In genomic region chr9:127589955-127590370, GRCh38 we compare ENCODE assay signal across 8 cellular contexts. TPM values are rescaled to one million over a fixed set of nuclear protein-coding genes. Genes with fewer than 3 reads are reported as not detected.
DNase-seq lines count a peak whose midpoint lies in the region; ATAC-seq, FAIRE-seq and TF ChIP-seq lines count a peak whose summit lies in the region.

No MANE protein-coding gene starts in this region.

- H3K4me3 ChIP-seq in OCI-LY3 (ENCODE audit: low read length) = no peak overlapping the region
- no peak overlapping the region for H3K4me3 ChIP-seq in K562

- H3K4me3 Mint-ChIP-seq in immature natural killer cell = no peak overlapping the region
- H3K4me3 Mint-ChIP-seq in stimulated activated effector memory CD8-positive, alpha-beta T cell treated with anti-CD3 and anti-CD28 coated beads, Interleukin-12 subunit alpha, Interleukin-12 subunit beta, amount 100 ng/mL, for 72 hours = no peak overlapping the region

- H3K9ac ChIP-seq in OCI-LY3 (ENCODE audit: low read length) = no peak overlapping the region
- no peak overlapping the region for H3K9ac ChIP-seq in K562 (ENCODE audit: insufficient read depth in 1 of 2, low read depth in 2 of 2, low read length in 2 of 2)

- TF ChIP-seq POLR2A in K562 (conservative IDR thresholded peaks at IDR 0.05) = no peak

- TF ChIP-seq RAD21 in K562 (CRISPR knock-in tag; conservative IDR thresholded peaks at IDR 0.05 in 1 of 2, IDR thresholded peaks at IDR 0.05 in 1 of 2) = peak; percentile 92 to 94

- no TSS peak for BruUV-seq in K562 (replicated peaks; lab: Mats Ljungman, UMichigan)

- H2AFZ ChIP-seq in OCI-LY3 (ENCODE audit: low read depth, low read length) (no peak overlapping the region), K562 (ENCODE audit: low read depth, low read length) (0 out of 2 replicates have a peak overlapping the region, but pooled peaks have one; percentile 4)

- DNase-seq in DMS153 (lab: John Stamatoyannopoulos, UW) (peak; percentile 52), HuH-7 (ENCODE audit: low spot score) (peak; percentile 84), K562 (ENCODE audit: extremely low read depth in 1 of 4, low spot score in 3 of 4) (peak; percentile 74 to 80 (median 78)), immature natural killer cell (peak in 2 of 3 donors; percentile 34), NCI-H1048 (lab: John Stamatoyannopoulos, UW) (no peak)
- DNase-seq in stimulated activated effector memory CD8-positive, alpha-beta T cell treated with anti-CD3 and anti-CD28 coated beads, Interleukin-12 subunit alpha, Interleukin-12 subunit beta, amount 100 ng/mL, for 72 hours (ENCODE audit: low spot score in 2 of 2) = no peak

- peak; percentile 92 for FAIRE-seq in K562 (lab: Jason Lieb, UNC)

- H3K4me1 ChIP-seq in OCI-LY3 (ENCODE audit: low read length) (0 out of 2 replicates have a peak, but pooled peaks cover 2% of the 10 kb centered on the region), K562 (replicated peaks in 1 of 2; ENCODE audit: control insufficient read depth in 2 of 2, insufficient read depth in 2 of 2, low read length in 2 of 2) (peaks cover 0 to 5% of the 10 kb centered on the region in 2 experiments; a peak in 2 of 5 replicates)

- CTCF ChIA-PET in K562 (lab: Yijun Ruan, JAX; ENCODE audit: low intra/inter-chr PET ratio) = interaction anchor here (1.0 to 2.5 kb wide), 5 partner anchors 86 to 332 kb away, joined by 3 to 49 read pairs (median 3); partner anchors contain the start of genes CDK9 and TOR2A

- no peaks in the 10 kb centered on the region for H4K20me1 ChIP-seq in OCI-LY3 (ENCODE audit: insufficient read depth, low read length)
- no peaks in the 10 kb centered on the region for H4K20me1 ChIP-seq in K562 (replicated peaks; ENCODE audit: control insufficient read depth, insufficient read depth, low read length)

- ATAC-seq in K562 (peak; percentile 83), HG02870 (IDR thresholded peaks at IDR 0.05; ENCODE audit: unreplicated experiment) (no peak)
- peak; percentile 57 for ATAC-seq in stimulated activated effector memory CD8-positive, alpha-beta T cell treated with anti-CD3 and anti-CD28 coated beads, Interleukin-12 subunit alpha, Interleukin-12 subunit beta, amount 100 ng/mL, for 72 hours

- in situ Hi-C loops in K562 (cut with MboI) = loop anchor here (5.0 to 10.0 kb wide), 5 partner anchors 88 to 385 kb away; partner anchors contain the start of genes AK1, ST6GALNAC4 and TOR2A

- H3K9me3 ChIP-seq in OCI-LY3 (ENCODE audit: insufficient read depth, low read length) (no peaks in the 10 kb centered on the region), K562 (replicated peaks; ENCODE audit: control insufficient read depth, insufficient read depth, low read depth, low read length) (no peaks in the 10 kb centered on the region)

- no peaks in the 10 kb centered on the region for H3K9me1 ChIP-seq in K562 (ENCODE audit: control insufficient read depth, insufficient read depth, low read length)

- no peak overlapping the region for H3K27ac ChIP-seq in OCI-LY3 (ENCODE audit: low read length)
- H3K27ac ChIP-seq in K562 (ENCODE audit: extremely low read depth, low read depth, low read length) = no peak overlapping the region

- H3K36me3 ChIP-seq in OCI-LY3 (replicated peaks; ENCODE audit: low read depth, low read length) = no peaks in the 10 kb centered on the region
- no peaks in the 10 kb centered on the region for H3K36me3 ChIP-seq in K562 (ENCODE audit: control insufficient read depth, insufficient read depth, low read length)

- peaks cover 0 to 3% of the 10 kb centered on the region in 2 donors for H3K4me1 Mint-ChIP-seq in immature natural killer cell
- H3K4me1 Mint-ChIP-seq in stimulated activated effector memory CD8-positive, alpha-beta T cell treated with anti-CD3 and anti-CD28 coated beads, Interleukin-12 subunit alpha, Interleukin-12 subunit beta, amount 100 ng/mL, for 72 hours = peaks cover 16% of the 10 kb centered on the region

- H3K27ac Mint-ChIP-seq in immature natural killer cell = no peak overlapping the region
- H3K27ac Mint-ChIP-seq in stimulated activated effector memory CD8-positive, alpha-beta T cell treated with anti-CD3 and anti-CD28 coated beads, Interleukin-12 subunit alpha, Interleukin-12 subunit beta, amount 100 ng/mL, for 72 hours = no peak overlapping the region

- H3K79me2 ChIP-seq in OCI-LY3 (ENCODE audit: low read length) = no peaks in the 10 kb centered on the region
- H3K79me2 ChIP-seq in K562 (ENCODE audit: control insufficient read depth, insufficient read depth, low read length) = no peaks in the 10 kb centered on the region

- WGBS in K562 (ENCODE audit: insufficient coverage, low coverage, missing lambda C conversion rate) = 5% methylated on average over 8 of the region's 8 CpGs

- intact Hi-C loops in K562 (cut with micrococcal nuclease) = loop anchor here (1.0 to 10.0 kb wide), 6 partner anchors 68 to 332 kb away; partner anchors contain the start of gene AK1

- H3K36me3 Mint-ChIP-seq in immature natural killer cell = no peaks in the 10 kb centered on the region
- H3K36me3 Mint-ChIP-seq in stimulated activated effector memory CD8-positive, alpha-beta T cell treated with anti-CD3 and anti-CD28 coated beads, Interleukin-12 subunit alpha, Interleukin-12 subunit beta, amount 100 ng/mL, for 72 hours = peaks cover 20% of the 10 kb centered on the region

- no peak overlapping the region; the same call in 1 of the 2 replicates for H3K4me2 ChIP-seq in OCI-LY3 (ENCODE audit: low read length)
- no peak overlapping the region for H3K4me2 ChIP-seq in K562 (ENCODE audit: insufficient read depth, low read length)

- H3K27me3 ChIP-seq in OCI-LY3 (ENCODE audit: low read depth, low read length) (peaks cover 8% of the 10 kb centered on the region; the same call in 1 of the 2 replicates), K562 (ENCODE audit: control insufficient read depth in 2 of 2, insufficient read depth in 2 of 2, low read length in 2 of 2) (no peaks in the 10 kb centered on the region)

- TF ChIP-seq EP300 in K562 (IDR thresholded peaks at IDR 0.05; ENCODE audit: low read length) = no peak

- H3K9me3 Mint-ChIP-seq in immature natural killer cell = no peaks in the 10 kb centered on the region
- H3K9me3 Mint-ChIP-seq in stimulated activated effector memory CD8-positive, alpha-beta T cell treated with anti-CD3 and anti-CD28 coated beads, Interleukin-12 subunit alpha, Interleukin-12 subunit beta, amount 100 ng/mL, for 72 hours = no peaks in the 10 kb centered on the region

- H3K27me3 Mint-ChIP-seq in immature natural killer cell (ENCODE audit: low read depth in 3 of 3) = peaks cover 5 to 10% (median 6%) of the 10 kb centered on the region in 3 donors

- TF ChIP-seq CTCF in OCI-LY3 (IDR thresholded peaks at IDR 0.05; ENCODE audit: low read depth, low read length) (peak; percentile 77), K562 (IDR thresholded peaks at IDR 0.05 in 2 of 3, conservative IDR thresholded peaks at IDR 0.05 in 1 of 3; ENCODE audit: insufficient read depth in 2 of 3, low read depth in 1 of 3, low read length in 3 of 3) (peak; percentile 87 to 96 (median 92))

- POLR2A ChIA-PET in K562 (lab: Yijun Ruan, JAX) = interaction anchor here (0.6 to 1.4 kb wide), 2 partner anchors 14 to 17 kb away, joined by 3 to 4 read pairs; no protein-coding TSS in a partner anchor

TF ChIP-seq in K562, 482 proteins besides CTCF, POLR2A, EP300 and RAD21 (continues in another document):
- 0 out of 2 replicates have a peak, but pooled peaks have one; percentile 50 for TF ChIP-seq ZNF384 (IDR thresholded peaks at IDR 0.05; ENCODE audit: low read depth, low read length)
- no peak for TF ChIP-seq MCM3 (IDR thresholded peaks at IDR 0.05)
- peak; percentile 54; the same call in 1 of the 2 replicates for TF ChIP-seq ARID2 (IDR thresholded peaks at IDR 0.05)
- no peak for TF ChIP-seq ZNF316 (IDR thresholded peaks at IDR 0.05)
- peak; percentile 22; the same call in 1 of the 2 replicates for TF ChIP-seq KLF16 (IDR thresholded peaks at IDR 0.05)
- TF ChIP-seq RB1 (IDR thresholded peaks at IDR 0.05; ENCODE audit: low read depth) = peak; percentile 12; the same call in 1 of the 2 replicates
- no peak for TF ChIP-seq CCAR2 (IDR thresholded peaks at IDR 0.05; ENCODE audit: low read depth, low read length)

RNA-seq across cellular contexts. Expression of gene STXBP1, which starts 22.1 kb away (rescaled TPM):
- total RNA-seq in K562 (2011; cell fraction: chromatin; rRNA removed; ENCODE audit: low replicate concordance) = 36.4 and 43.1 TPM in 2 replicates
- 15.3 and 19.2 TPM in 2 replicates for total RNA-seq in K562 (2011; cell fraction: nucleolus; rRNA removed)
- total RNA-seq in K562 (2011; cell fraction: nucleoplasm; rRNA removed) = 30.8 and 40.9 TPM in 2 replicates
- 9.7 and 14.7 TPM in 2 replicates for total RNA-seq in K562 (2014; rRNA removed)
- 5.6 and 6.0 TPM in 2 replicates for total RNA-seq in K562 (2014; rRNA removed; fragmentation: Illumina TruSeq; extraction: Trizol)
- total RNA-seq in K562 (2015; rRNA removed; fragmentation: Illumina TruSeq; extraction: Trizol) = 4.4 and 4.6 TPM in 2 replicates
- total RNA-seq in K562 (2021) = 32.5 and 35.1 TPM in 2 replicates
- polyA plus RNA-seq in K562 (2011; rRNA removed) = 11.1 and 15.9 TPM in 2 replicates
- polyA plus RNA-seq in K562 (2011; cell fraction: cytosol; rRNA removed) = 9.6 and 10.4 TPM in 2 replicates
- polyA plus RNA-seq in K562 (2011; cell fraction: nucleus; rRNA removed) = 19.9 and 22.9 TPM in 2 replicates
- 24.2 and 28.8 TPM in 2 replicates for polyA plus RNA-seq in K562 (2012)
- 20.2 and 23.8 TPM in 2 replicates for polyA plus RNA-seq in K562 (2014; fragmentation: Illumina TruSeq; extraction: Trizol)
- polyA plus RNA-seq in K562 (2014; fragmentation: Nextera tagmentation; extraction: Ambion mirVana) = 1 to 10 TPM; 6.2 to 8.1 TPM
- polyA plus RNA-seq in K562 (2014; rRNA removed) = 10.9 and 12.7 TPM in 2 replicates
- 9.1 and 12.1 TPM in 2 replicates for polyA minus RNA-seq in K562 (2011; rRNA and poly(A)+ RNA removed)
- 15.6 and 23.9 TPM in 2 replicates for polyA minus RNA-seq in K562 (2011; cell fraction: cytosol; rRNA and poly(A)+ RNA removed)
- polyA minus RNA-seq in K562 (2011; cell fraction: nucleus; rRNA and poly(A)+ RNA removed) = 7.0 and 13.6 TPM in 2 replicates
- under 1 TPM in 2 of 3 donors, not detected in 1; 0.59 to 0.99 TPM for polyA plus RNA-seq in immature natural killer cell

Comparison
In these comparisons a context has a peak if more than half of its experiments do, and no peak if none do; other contexts are left out.
1. DNase-seq: peak in DMS153 (single experiment), HuH-7 (single experiment), K562 (4 of 4) and immature natural killer cell (2 of 3); none in stimulated activated effector memory CD8-positive, alpha-beta T cell treated with anti-CD3 and anti-CD28 coated beads, Interleukin-12 subunit alpha, Interleukin-12 subunit beta, amount 100 ng/mL, for 72 hours (0 of 2) and NCI-H1048 (single experiment).